ENCODE assay signal across 33 cellular contexts in the genomic region with DNA sequence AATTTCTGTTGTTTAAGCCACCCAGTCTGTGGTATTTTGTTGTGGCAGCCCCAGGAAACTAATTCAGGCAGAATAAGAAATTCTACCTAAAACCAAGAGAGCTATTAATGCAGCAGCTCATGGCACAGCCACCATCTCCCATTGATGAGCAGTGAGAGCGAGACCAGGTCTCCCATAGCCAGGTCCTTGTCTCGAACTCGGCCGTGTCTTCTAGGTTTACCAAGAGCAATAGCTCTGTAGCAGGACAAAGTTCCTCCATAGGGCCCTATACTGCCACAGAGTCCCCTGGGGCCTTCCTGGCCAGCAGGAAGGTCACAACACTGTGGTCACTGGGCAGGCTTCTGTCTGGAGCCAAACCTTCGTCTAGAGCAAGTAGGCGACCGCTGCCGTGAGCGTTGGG.
"Had no signal": no experiment of that assay in that cellular context is flagged by ENCODE, and none has a peak within 500 bp of the region (broad histone marks: within the 10 kb centered on the region; RNA-seq: fewer than 3 reads in every experiment).

No MANE protein-coding gene starts in this region.

- H3K9me3 ChIP-seq: breast epithelium, mucosa of descending colon, neutrophil, ovary, SK-N-SH, suprapubic skin, tibial nerve had no signal

- H3K27ac ChIP-seq: breast epithelium, neutrophil, ovary, suprapubic skin, tibial nerve, VCaP had no signal

- H3K36me3 ChIP-seq: breast epithelium, neutrophil, ovary, suprapubic skin, tibial nerve had no signal

- H3K9ac ChIP-seq: SK-N-SH had no signal

- H3K4me1 Mint-ChIP-seq: activated CD4-positive, alpha-beta memory T cell treated with anti-CD3 and anti-CD28 coated beads, Interleukin-2, amount 10 ng/mL, durations not matched to agents 7 days and 5 days; activated CD4-positive, alpha-beta T cell treated with anti-CD3 and anti-CD28 coated beads, Interleukin-2, amount 10 ng/mL, durations not matched to agents 24 days and 14 days; central memory CD8-positive, alpha-beta T cell had no signal

- FAIRE-seq: endometrium, TTC549, urothelium cell line had no signal

- ATAC-seq: left lobe of liver, mucosa of descending colon had no signal

- H3K4me1 ChIP-seq: breast epithelium, suprapubic skin had no signal

- H3K27me3 ChIP-seq: breast epithelium, neutrophil, ovary, suprapubic skin, tibial nerve had no signal

- H3K4me3 ChIP-seq: breast epithelium, lung, mucosa of descending colon, ovary, smooth muscle cell, suprapubic skin, tibial nerve had no signal

- H3K27ac Mint-ChIP-seq: activated CD4-positive, alpha-beta memory T cell treated with anti-CD3 and anti-CD28 coated beads, Interleukin-2, amount 10 ng/mL, durations not matched to agents 7 days and 5 days; activated CD4-positive, alpha-beta T cell treated with anti-CD3 and anti-CD28 coated beads, Interleukin-2, amount 10 ng/mL, durations not matched to agents 24 days and 14 days; activated naive CD4-positive, alpha-beta T cell treated with anti-CD3 and anti-CD28 coated beads, Interleukin-2, amount 50 U/mL, for 24 hours; activated T-helper 2 cell treated with anti-CD3 and anti-CD28 coated beads, Interferon-gamma antibody, Interleukin-2, Interleukin-4, amounts not matched to agents 10 μg/mL and 5 μg/mL and 100 μg/mL, durations not matched to agents 14 hours and 24 hours and 36 hours; dendritic cell treated with granulocyte-macrophage colony-stimulating factor and Interleukin-4, amounts not matched to agents 40 ng/mL and 50 ng/mL, for 4 days; nephron; progenitor cell of endocrine pancreas; T-helper 1 cell treated with Interleukin-12 subunit alpha and Interleukin-12 subunit beta and Interleukin-4 antibody, amounts not matched to agents 30 μg/mL and 1 μg/mL, for 36 hours had no signal

- H3K4me2 ChIP-seq: SK-N-SH, smooth muscle cell had no signal

- H3K27me3 Mint-ChIP-seq: activated naive CD4-positive, alpha-beta T cell treated with anti-CD3 and anti-CD28 coated beads, Interleukin-2, amount 50 U/mL, for 24 hours; central memory CD8-positive, alpha-beta T cell; dendritic cell treated with granulocyte-macrophage colony-stimulating factor and Interleukin-4, amounts not matched to agents 40 ng/mL and 50 ng/mL, for 4 days; progenitor cell of endocrine pancreas had no signal

- DNase-seq: activated CD4-positive, alpha-beta memory T cell treated with anti-CD3 and anti-CD28 coated beads, Interleukin-2, amount 10 ng/mL, durations not matched to agents 7 days and 5 days; activated CD4-positive, alpha-beta T cell treated with anti-CD3 and anti-CD28 coated beads, Interleukin-2, amount 10 ng/mL, durations not matched to agents 24 days and 14 days; activated CD4-positive, CD25-positive, alpha-beta regulatory T cell treated with anti-CD3 and anti-CD28 coated beads, Interleukin-2, amount 50 U/mL, for 72 hours; activated T-cell treated with anti-CD3 and anti-CD28 coated beads, Interleukin-2, amount 50 U/mL, for 48 hours; effector CD4-positive, alpha-beta T cell; foreskin fibroblast; mesendoderm; mucosa of descending colon; ovary; SK-N-SH; stimulated activated CD4-positive, alpha-beta T cell treated with anti-CD3 and anti-CD28 coated beads, Interleukin-15, amount 100 ng/mL, for 24 hours; stimulated activated CD4-positive, alpha-beta T cell treated with anti-CD3 and anti-CD28 coated beads, Interleukin-2, amount 100 ng/mL, for 24 hours; stimulated activated naive CD4-positive, alpha-beta T cell; SW 1271; T-helper 9 cell had no signal

- H3K4me3 Mint-ChIP-seq: activated CD4-positive, alpha-beta memory T cell treated with anti-CD3 and anti-CD28 coated beads, Interleukin-2, amount 10 ng/mL, durations not matched to agents 7 days and 5 days; activated CD4-positive, alpha-beta T cell treated with anti-CD3 and anti-CD28 coated beads, Interleukin-2, amount 10 ng/mL, durations not matched to agents 24 days and 14 days; activated naive CD4-positive, alpha-beta T cell treated with anti-CD3 and anti-CD28 coated beads, Interleukin-2, amount 50 U/mL, for 24 hours; central memory CD8-positive, alpha-beta T cell; dendritic cell treated with granulocyte-macrophage colony-stimulating factor and Interleukin-4, amounts not matched to agents 40 ng/mL and 50 ng/mL, for 4 days; nephron; T-helper 1 cell treated with Interleukin-12 subunit alpha and Interleukin-12 subunit beta and Interleukin-4 antibody, amounts not matched to agents 30 μg/mL and 1 μg/mL, for 36 hours had no signal

- H3K9me3 Mint-ChIP-seq: activated CD4-positive, alpha-beta memory T cell treated with anti-CD3 and anti-CD28 coated beads, Interleukin-2, amount 10 ng/mL, durations not matched to agents 7 days and 5 days; activated CD4-positive, alpha-beta T cell treated with anti-CD3 and anti-CD28 coated beads, Interleukin-2, amount 10 ng/mL, durations not matched to agents 24 days and 14 days; activated naive CD4-positive, alpha-beta T cell treated with anti-CD3 and anti-CD28 coated beads, Interleukin-2, amount 50 U/mL, for 24 hours; activated T-helper 2 cell treated with anti-CD3 and anti-CD28 coated beads, Interferon-gamma antibody, Interleukin-2, Interleukin-4, amounts not matched to agents 10 μg/mL and 5 μg/mL and 100 μg/mL, durations not matched to agents 14 hours and 24 hours and 36 hours; central memory CD8-positive, alpha-beta T cell; dendritic cell treated with granulocyte-macrophage colony-stimulating factor and Interleukin-4, amounts not matched to agents 40 ng/mL and 50 ng/mL, for 4 days; nephron; T-helper 1 cell treated with Interleukin-12 subunit alpha and Interleukin-12 subunit beta and Interleukin-4 antibody, amounts not matched to agents 30 μg/mL and 1 μg/mL, for 36 hours had no signal
